In genomic region chr19:29212614-29213573, GRCh38 we compare ENCODE assay signal across 8 cellular contexts. TPM values are rescaled to one million over a fixed set of nuclear protein-coding genes. Genes with fewer than 3 reads are reported as not detected.
DNase-seq lines count a peak whose midpoint lies in the region; ATAC-seq and TF ChIP-seq lines count a peak whose summit lies in the region.

Gene UQCRFS1 (minus strand): TSS chr19:29213151. CDS start chr19:29213118, 33 bp downstream.

- H3K27me3 ChIP-seq in PC-3 (ENCODE audit: low read length), result peaks cover 3% of the 10 kb centered on the region; the same call in 1 of the 2 replicates

- H3K4me2 ChIP-seq in PC-3 (ENCODE audit: low read length), result peak within 1 kb of the TSS; percentile 92

- no peaks in the 10 kb centered on the region for H3K9me3 ChIP-seq in PC-3 (ENCODE audit: low read length)
- no peaks in the 10 kb centered on the region for H3K9me3 ChIP-seq in mucosa of descending colon

- H3K36me3 ChIP-seq in PC-3 (ENCODE audit: low read depth, low read length) (peaks cover 4% of the 10 kb centered on the region; the same call in 1 of the 2 replicates), mucosa of descending colon (ENCODE audit: low read depth) (no peaks in the 10 kb centered on the region)

- CTCF ChIA-PET in PC-3 (lab: Charles Lee), result no interaction called here

- H3K4me1 ChIP-seq in PC-3 (ENCODE audit: insufficient read depth, low read length), result no peaks in the 10 kb centered on the region
- H3K4me1 ChIP-seq in mucosa of descending colon (ENCODE audit: low read depth), result peaks cover 23% of the 10 kb centered on the region

- peak within 1 kb of the TSS; percentile 95 for H2AFZ ChIP-seq in PC-3 (ENCODE audit: low read length)

- no peaks in the 10 kb centered on the region for H3F3A ChIP-seq in PC-3 (ENCODE audit: low read length, unreplicated experiment)

- DNase-seq in DMS53 (lab: John Stamatoyannopoulos, UW) (peak; percentile 95), PC-3 (peak; percentile 87), activated T-cell treated with anti-CD3 and anti-CD28 coated beads for 48 hours (ENCODE audit: low read depth) (peak; percentile 97), epithelial cell of prostate (ENCODE audit: low read depth, low spot score) (peak; percentile 63), mucosa of descending colon (peak; percentile 94 to 98 (median 97))
- DNase-seq in Jurkat, Clone E6-1 (ENCODE audit: low read depth, low spot score), result peak; percentile 92
- DNase-seq in stimulated activated CD8-positive, alpha-beta memory T cell treated with anti-CD3 and anti-CD28 coated beads, Interleukin-4, amount 100 ng/mL, for 1 hour (ENCODE audit: low read depth in 2 of 2, low spot score in 1 of 2), result peak; percentile 85 to 93

- H3K4me3 ChIP-seq in Jurkat, Clone E6-1 (ENCODE audit: low read length), result peak within 1 kb of the TSS; percentile 75
- H3K4me3 ChIP-seq in PC-3 (ENCODE audit: low read length), result peak within 1 kb of the TSS; percentile 86
- peak within 1 kb of the TSS; percentile 95 for H3K4me3 ChIP-seq in mucosa of descending colon

- ATAC-seq in GM21717 (IDR thresholded peaks at IDR 0.05; ENCODE audit: unreplicated experiment) (peak; percentile 92), PC-3 (peak; percentile 96), mucosa of descending colon (peak; percentile 99)

- POLR2A ChIA-PET in PC-3 (lab: Charles Lee; ENCODE audit: unreplicated experiment), result no interaction called here

- no TSS peak for BruUV-seq in PC-3 (replicated peaks; lab: Mats Ljungman, UMichigan)

- intact Hi-C loops in PC-3 (cut with micrococcal nuclease), result no loop called here
- intact Hi-C loops in mucosa of descending colon (cut with DNase I, micrococcal nuclease), result no loop called here

- peaks cover 30% of the 10 kb centered on the region for H4K20me1 ChIP-seq in PC-3 (ENCODE audit: low read length)

- H3K27ac ChIP-seq in PC-3 (ENCODE audit: low read length), result peak within 1 kb of the TSS; percentile 61
- H3K27ac ChIP-seq in epithelial cell of prostate, result peak within 1 kb of the TSS; percentile 69

- peak within 1 kb of the TSS; percentile 99 for H3K9ac ChIP-seq in PC-3 (ENCODE audit: low read length)

- no peak for TF ChIP-seq CTCF in PC-3 (conservative IDR thresholded peaks at IDR 0.05; ENCODE audit: low read depth, low read length)
- no peak for TF ChIP-seq CTCF in mucosa of descending colon (IDR thresholded peaks at IDR 0.05)

- no peaks in the 10 kb centered on the region for H3K9me2 ChIP-seq in PC-3 (replicated peaks; ENCODE audit: low read length)

- H3K79me2 ChIP-seq in PC-3 (ENCODE audit: low read length), result peaks cover 50% of the 10 kb centered on the region

RNA-seq across cellular contexts. Expression of gene UQCRFS1, which starts in this region (rescaled TPM):
- polyA plus RNA-seq in Jurkat, Clone E6-1 (2012; ENCODE audit: insufficient read depth, insufficient read length), result 41.5 TPM
- total RNA-seq in PC-3 (2014; rRNA removed), result 48.3 and 60.6 TPM in 2 replicates
- total RNA-seq in mucosa of descending colon, result 10 to 100 TPM; 53.7 to 68.8 (median 68.5) TPM

Comparison
In these comparisons a context has a peak if more than half of its experiments do, and no peak if none do; other contexts are left out.
1. Peak in every context shown above with its lines: DNase-seq, ATAC-seq, H3K4me3 ChIP-seq and H3K27ac ChIP-seq.